1 cellular context compared by ENCODE assay signal in genomic region chr9:132997591-132997990, GRCh38.
TF ChIP-seq lines count a peak whose summit lies in the region.

No MANE protein-coding gene starts in this region.

TF ChIP-seq in HepG2, 621 proteins besides CTCF, POLR2A, EP300 and RAD21 (continues in another document):
- no peak for TF ChIP-seq HNRNPH1 (optimal IDR thresholded peaks at IDR 0.05; ENCODE audit: low read depth, low read length)
- peak; percentile 71 for TF ChIP-seq SP5 (CRISPR knock-in tag; IDR thresholded peaks at IDR 0.05; ENCODE audit: borderline replicate concordance, low read depth)
- TF ChIP-seq RXRA (CRISPR knock-in tag; IDR thresholded peaks at IDR 0.05): peak; percentile 45; the same call in 1 of the 2 replicates
- TF ChIP-seq SRSF1 (optimal IDR thresholded peaks at IDR 0.05; ENCODE audit: low read depth, low read length): no peak
- TF ChIP-seq ARID4A (CRISPR knock-in tag; IDR thresholded peaks at IDR 0.05; ENCODE audit: borderline replicate concordance): peak; percentile 44; the same call in 1 of the 2 replicates
- TF ChIP-seq ATM (IDR thresholded peaks at IDR 0.05; ENCODE audit: borderline replicate concordance): no peak
- 0 out of 2 replicates have a peak, but pooled peaks have one; percentile 23 for TF ChIP-seq HMG20B (CRISPR knock-in tag; conservative IDR thresholded peaks at IDR 0.05)
- TF ChIP-seq TEAD3 (CRISPR knock-in tag; optimal IDR thresholded peaks at IDR 0.05; ENCODE audit: borderline replicate concordance): peak; percentile 85
- 0 out of 2 replicates have a peak, but pooled peaks have one; percentile 38 for TF ChIP-seq ZBTB43 (CRISPR knock-in tag; conservative IDR thresholded peaks at IDR 0.05)
- TF ChIP-seq HNF1B (CRISPR knock-in tag; IDR thresholded peaks at IDR 0.05): 0 out of 2 replicates have a peak, but pooled peaks have one; percentile 51
- TF ChIP-seq MAX (IDR thresholded peaks at IDR 0.05): peak; percentile 82
- no peak for TF ChIP-seq ZNF75D (CRISPR knock-in tag; IDR thresholded peaks at IDR 0.05; ENCODE audit: borderline replicate concordance)
- no peak for TF ChIP-seq ZNF121 (CRISPR knock-in tag; IDR thresholded peaks at IDR 0.05)
- TF ChIP-seq ZBTB37 (CRISPR knock-in tag; IDR thresholded peaks at IDR 0.05): no peak
- TF ChIP-seq ZNF18 (CRISPR knock-in tag; IDR thresholded peaks at IDR 0.05; ENCODE audit: insufficient replicate concordance): no peak
- TF ChIP-seq YY1 (IDR thresholded peaks at IDR 0.05; ENCODE audit: insufficient read depth, insufficient replicate concordance, low read depth, low read length): no peak
- peak; percentile 34; the same call in 1 of the 2 replicates for TF ChIP-seq MED1 (CRISPR knock-in tag; IDR thresholded peaks at IDR 0.05)
- TF ChIP-seq TIGD3 (CRISPR knock-in tag; IDR thresholded peaks at IDR 0.05; ENCODE audit: borderline replicate concordance): no peak
- peak; percentile 70 for TF ChIP-seq SIX1 (CRISPR knock-in tag; IDR thresholded peaks at IDR 0.05; ENCODE audit: borderline replicate concordance)
- no peak for TF ChIP-seq PAX8 (CRISPR knock-in tag; IDR thresholded peaks at IDR 0.05; ENCODE audit: borderline replicate concordance)
- TF ChIP-seq AFF4 (CRISPR knock-in tag; IDR thresholded peaks at IDR 0.05): no peak
- TF ChIP-seq NR2C2 (CRISPR knock-in tag; IDR thresholded peaks at IDR 0.05; ENCODE audit: borderline replicate concordance): no peak
- TF ChIP-seq ZNF180 (CRISPR knock-in tag; IDR thresholded peaks at IDR 0.05; ENCODE audit: borderline replicate concordance, low read depth): no peak
- no peak for TF ChIP-seq ZBTB1 (CRISPR knock-in tag; IDR thresholded peaks at IDR 0.05; ENCODE audit: borderline replicate concordance)
- peak; percentile 38; the same call in 1 of the 2 replicates for TF ChIP-seq ZNF607 (CRISPR knock-in tag; IDR thresholded peaks at IDR 0.05; ENCODE audit: borderline replicate concordance)
- TF ChIP-seq SALL1 (CRISPR knock-in tag; IDR thresholded peaks at IDR 0.05): peak; percentile 30; the same call in 1 of the 2 replicates
- TF ChIP-seq ZNF280D (CRISPR knock-in tag; IDR thresholded peaks at IDR 0.05): no peak
- TF ChIP-seq FOXA1 (IDR thresholded peaks at IDR 0.05): no peak
- TF ChIP-seq FOXA1 (CRISPR knock-in tag; IDR thresholded peaks at IDR 0.05): peak; percentile 64; the same call in 1 of the 2 replicates
- TF ChIP-seq RFX1 (IDR thresholded peaks at IDR 0.05): no peak
- no peak for TF ChIP-seq ZNF580 (CRISPR knock-in tag; IDR thresholded peaks at IDR 0.05; ENCODE audit: borderline replicate concordance, low read depth)
- no peak for TF ChIP-seq KLF15 (CRISPR knock-in tag; IDR thresholded peaks at IDR 0.05; ENCODE audit: borderline replicate concordance)
- TF ChIP-seq ZNF782 (CRISPR knock-in tag; IDR thresholded peaks at IDR 0.05; ENCODE audit: borderline replicate concordance): no peak
- TF ChIP-seq SIX4 (CRISPR knock-in tag; IDR thresholded peaks at IDR 0.05): 0 out of 2 replicates have a peak, but pooled peaks have one; percentile 48
- peak; percentile 32; the same call in 1 of the 2 replicates for TF ChIP-seq GATAD2A (CRISPR knock-in tag; IDR thresholded peaks at IDR 0.05)
- TF ChIP-seq ZNF562 (CRISPR knock-in tag; IDR thresholded peaks at IDR 0.05; ENCODE audit: borderline replicate concordance): no peak
- no peak for TF ChIP-seq HINFP (CRISPR knock-in tag; IDR thresholded peaks at IDR 0.05; ENCODE audit: low read depth)
- no peak for TF ChIP-seq ZFAT (CRISPR knock-in tag; conservative IDR thresholded peaks at IDR 0.05)
